In the genomic region with DNA sequence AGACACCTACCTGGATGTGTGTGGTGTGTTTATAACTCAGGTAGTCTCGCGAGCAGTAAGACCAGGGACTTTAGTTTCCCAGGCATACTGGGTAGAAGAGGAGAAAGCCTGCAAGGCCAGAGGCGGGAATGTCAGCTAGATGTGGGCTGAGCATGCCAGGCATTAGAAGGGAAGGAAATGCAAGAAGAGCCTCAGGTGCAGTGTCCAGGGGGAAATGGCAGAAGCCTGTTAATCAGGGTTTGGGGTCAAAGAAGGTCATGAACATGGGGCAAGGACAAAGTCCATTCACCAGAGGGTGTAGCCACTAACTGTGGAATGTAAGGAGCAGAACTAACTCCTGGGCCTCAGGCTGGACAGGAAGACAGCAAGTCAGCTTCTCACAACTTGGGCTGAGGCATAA, we compare ENCODE assay signal across 23 cellular contexts.
"Had no signal": no experiment of that assay in that cellular context is flagged by ENCODE, and none has a peak within 500 bp of the region (broad histone marks: within the 10 kb centered on the region; RNA-seq: fewer than 3 reads in every experiment).

No MANE protein-coding gene starts in this region.

- H3K27ac ChIP-seq: heart left ventricle, neural progenitor cell, ovary, psoas muscle, sigmoid colon, skin epidermis, thyroid gland, upper lobe of right lung, vagina had no signal

- H3K4me1 ChIP-seq: psoas muscle, sigmoid colon, thyroid gland, upper lobe of right lung, vagina had no signal

- H3K27me3 ChIP-seq: heart left ventricle, neural progenitor cell, ovary, sigmoid colon, thyroid gland, upper lobe of right lung, vagina had no signal

- H3K4me3 Mint-ChIP-seq: dendritic cell treated with granulocyte-macrophage colony-stimulating factor and Interleukin-4, amounts not matched to agents 40 ng/mL and 50 ng/mL, for 4 days; natural killer cell; neural progenitor cell had no signal

- DNase-seq: erythroblast; foreskin melanocyte; heart left ventricle; hippocampal formation; kidney glomerular epithelial cell; mesendoderm; mucosa of descending colon; natural killer cell; nucleus accumbens; ovary; psoas muscle; retina; sigmoid colon; stimulated activated CD4-positive, alpha-beta T cell treated with anti-CD3 and anti-CD28 coated beads, Interleukin-12 subunit alpha, Interleukin-12 subunit beta, amount 100 ng/mL, for 4 hours; stimulated activated naive CD4-positive, alpha-beta T cell treated with Interleukin-2 at 50 U/mL for 16 hours; thyroid gland; upper lobe of right lung had no signal

- H3K36me3 Mint-ChIP-seq: neural progenitor cell had no signal

- FAIRE-seq: colon, endothelial cell of umbilical vein had no signal

- H3K9me3 Mint-ChIP-seq: natural killer cell had no signal

- H3K27me3 Mint-ChIP-seq: dendritic cell treated with granulocyte-macrophage colony-stimulating factor and Interleukin-4, amounts not matched to agents 40 ng/mL and 50 ng/mL, for 4 days had no signal

- H3K36me3 ChIP-seq: heart left ventricle, neural progenitor cell, ovary, sigmoid colon, thyroid gland, upper lobe of right lung, vagina had no signal

- H3K4me1 Mint-ChIP-seq: natural killer cell had no signal

- ATAC-seq: heart left ventricle, mucosa of descending colon, natural killer cell, psoas muscle, upper lobe of right lung had no signal

- H3K9me3 ChIP-seq: heart left ventricle, mucosa of descending colon, ovary, psoas muscle, sigmoid colon, thyroid gland, upper lobe of right lung, vagina had no signal

- H3K27ac Mint-ChIP-seq: dendritic cell treated with granulocyte-macrophage colony-stimulating factor and Interleukin-4, amounts not matched to agents 40 ng/mL and 50 ng/mL, for 4 days; natural killer cell; neural progenitor cell had no signal

- H3K4me3 ChIP-seq: heart left ventricle, mucosa of descending colon, neural progenitor cell, ovary, psoas muscle, sigmoid colon, skin epidermis, thyroid gland, upper lobe of right lung, vagina had no signal
